Comparison of ENCODE assay signal across 21 cellular contexts in the genomic region with DNA sequence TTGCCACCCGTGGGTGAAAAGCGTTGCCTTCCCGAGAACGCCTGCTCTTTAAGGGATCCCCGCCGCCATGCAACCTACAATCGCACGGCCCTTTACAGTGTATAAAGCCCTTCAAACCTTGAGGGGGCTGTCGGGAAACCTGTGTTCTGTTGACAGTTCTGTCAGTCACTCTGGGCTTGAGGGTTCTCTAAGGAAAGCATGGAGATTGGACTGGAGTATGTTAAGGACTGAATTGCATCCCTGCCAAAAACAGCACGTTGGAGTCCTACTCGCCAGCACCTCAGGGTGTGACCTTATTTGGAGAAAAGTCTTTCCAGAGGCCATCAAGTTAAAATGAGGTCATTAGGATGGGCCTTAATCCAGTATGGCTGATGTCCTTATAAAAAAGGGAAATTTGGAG.
DNase-seq lines count a peak whose midpoint lies in the region; ATAC-seq and TF ChIP-seq lines count a peak whose summit lies in the region.
"Had no signal": no experiment of that assay in that cellular context is flagged by ENCODE, and none has a peak within 500 bp of the region (broad histone marks: within the 10 kb centered on the region; RNA-seq: fewer than 3 reads in every experiment).

No MANE protein-coding gene starts in this region.

- H3K27me3 Mint-ChIP-seq in activated CD4-positive, alpha-beta T cell treated with anti-CD3 and anti-CD28 coated beads, Interleukin-2, amount 10 ng/mL, durations not matched to agents 7 days and 5 days: no peaks in the 10 kb centered on the region
- no peaks in the 10 kb centered on the region for H3K27me3 Mint-ChIP-seq in T-cell
- H3K27me3 Mint-ChIP-seq in immature natural killer cell (ENCODE audit: low read depth in 3 of 3): peaks cover 5 to 11% (median 11%) of the 10 kb centered on the region in 3 donors
- H3K27me3 Mint-ChIP-seq: memory B cell had no signal

- no peak for ATAC-seq in T-cell (replicated peaks in 1 of 4)
- ATAC-seq in HG03175 (IDR thresholded peaks at IDR 0.05; ENCODE audit: unreplicated experiment): no peak
- ATAC-seq: PC-3, psoas muscle, WTC11 had no signal

- no peak overlapping the region for H3K4me3 Mint-ChIP-seq in activated CD4-positive, alpha-beta T cell treated with anti-CD3 and anti-CD28 coated beads, Interleukin-2, amount 10 ng/mL, durations not matched to agents 7 days and 5 days
- H3K4me3 Mint-ChIP-seq in T-cell: no peak overlapping the region
- H3K4me3 Mint-ChIP-seq in immature natural killer cell: no peak overlapping the region
- H3K4me3 Mint-ChIP-seq: memory B cell, WTC11 had no signal

- TF ChIP-seq POLR2A in erythroblast (IDR thresholded peaks at IDR 0.05; ENCODE audit: low read length): no peak

- H3K4me1 Mint-ChIP-seq in activated CD4-positive, alpha-beta T cell treated with anti-CD3 and anti-CD28 coated beads, Interleukin-2, amount 10 ng/mL, durations not matched to agents 7 days and 5 days: peaks cover 78% of the 10 kb centered on the region
- peaks cover 38 to 64% (median 59%) of the 10 kb centered on the region in 3 donors for H3K4me1 Mint-ChIP-seq in T-cell
- peaks cover 46 to 47% of the 10 kb centered on the region in 2 donors for H3K4me1 Mint-ChIP-seq in immature natural killer cell

- peak overlapping the region; percentile 31 for H3K27ac Mint-ChIP-seq in activated CD4-positive, alpha-beta T cell treated with anti-CD3 and anti-CD28 coated beads, Interleukin-2, amount 10 ng/mL, durations not matched to agents 7 days and 5 days
- H3K27ac Mint-ChIP-seq in T-cell (peak overlapping the region; percentile 28 to 39), immature natural killer cell (peak overlapping the region in 4 of 6 donors; percentile 39 to 81 (median 56))
- H3K27ac Mint-ChIP-seq: memory B cell, WTC11 had no signal

- CTCF ChIA-PET in activated CD4-positive, alpha-beta T cell treated with anti-CD3 and anti-CD28 coated beads, Interleukin-2, amount 10 ng/mL, durations not matched to agents 7 days and 5 days (lab: Charles Lee): interaction anchor here (1.1 kb wide), 1 partner anchor 22 kb away, joined by 3 read pairs; no protein-coding TSS in a partner anchor
- CTCF ChIA-PET in T-cell (lab: Charles Lee): interaction anchor here in 1 of 2 donors (0.5 kb wide), 1 partner anchor 134 kb away, joined by 4 read pairs; no protein-coding TSS in a partner anchor

- peaks cover 5% of the 10 kb centered on the region for H3K9me3 Mint-ChIP-seq in activated CD4-positive, alpha-beta T cell treated with anti-CD3 and anti-CD28 coated beads, Interleukin-2, amount 10 ng/mL, durations not matched to agents 7 days and 5 days
- H3K9me3 Mint-ChIP-seq in T-cell (no peaks in the 10 kb centered on the region), immature natural killer cell (no peaks in the 10 kb centered on the region)
- H3K9me3 Mint-ChIP-seq: memory B cell, WTC11 had no signal

- DNase-seq in activated CD4-positive, alpha-beta T cell treated with anti-CD3 and anti-CD28 coated beads, Interleukin-2, amount 10 ng/mL, durations not matched to agents 7 days and 5 days: no peak
- DNase-seq in activated CD4-positive, alpha-beta T cell treated with anti-CD3 and anti-CD28 coated beads for 48 hours: no peak
- DNase-seq in T-cell (no peak), immature natural killer cell (no peak), substantia nigra (lab: John Stamatoyannopoulos, UW) (no peak), HUDEP-2 (lab: John Stamatoyannopoulos, UW; ENCODE audit: unreplicated experiment in 76 of 76) (no peak), erythroblast (lab: John Stamatoyannopoulos, UW) (no peak)
- DNase-seq: C1 segment of cervical spinal cord; H7; islet precursor cell; NCI-H1417 treated with DMSO at 0.1 percent for 48 hours; NCI-H82; PC-3; psoas muscle; SIG-M5; stimulated activated CD4-positive, alpha-beta T cell treated with anti-CD3 and anti-CD28 coated beads, Interleukin-2, amount 100 ng/mL, for 48 hours; stomach had no signal

- POLR2A ChIA-PET in activated CD4-positive, alpha-beta T cell treated with anti-CD3 and anti-CD28 coated beads, Interleukin-2, amount 10 ng/mL, durations not matched to agents 7 days and 5 days (lab: Charles Lee): no interaction called here
- POLR2A ChIA-PET in T-cell (lab: Charles Lee): interaction anchor here in 1 of 2 donors (0.7 kb wide), 1 partner anchor 8 kb away, joined by 3 read pairs; no protein-coding TSS in a partner anchor

- peak overlapping the region; percentile 30 for H3K27ac ChIP-seq in substantia nigra (ENCODE audit: low read depth, low read length, poor library complexity, severe bottlenecking)
- H3K27ac ChIP-seq: hepatocyte, psoas muscle had no signal

- peaks cover 36% of the 10 kb centered on the region for H3K36me3 Mint-ChIP-seq in activated CD4-positive, alpha-beta T cell treated with anti-CD3 and anti-CD28 coated beads, Interleukin-2, amount 10 ng/mL, durations not matched to agents 7 days and 5 days (ENCODE audit: low read depth)
- H3K36me3 Mint-ChIP-seq in T-cell (peaks cover 2% of the 10 kb centered on the region), immature natural killer cell (no peaks in the 10 kb centered on the region)
- H3K36me3 Mint-ChIP-seq: memory B cell had no signal
